In the genomic region with DNA sequence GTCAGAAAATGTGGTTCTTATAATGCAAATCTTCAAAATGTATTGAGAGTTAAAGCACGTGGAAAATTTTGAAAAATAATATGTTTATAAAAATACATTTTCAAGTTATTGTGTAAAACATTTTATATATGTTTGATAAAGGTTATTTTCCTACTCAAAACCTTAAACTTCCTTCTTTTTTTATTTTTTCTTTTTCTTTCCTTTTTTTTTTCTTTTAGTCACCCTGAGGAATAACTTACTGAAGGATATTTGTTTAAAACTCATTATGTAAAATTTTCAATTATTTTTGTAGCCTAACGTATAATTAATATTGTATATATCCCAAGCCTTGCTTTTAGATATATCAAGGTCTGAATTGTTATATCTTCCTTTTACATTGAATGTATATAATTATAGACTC, we compare ENCODE assay signal across 27 cellular contexts.
"Had no signal": no experiment of that assay in that cellular context is flagged by ENCODE, and none has a peak within 500 bp of the region (broad histone marks: within the 10 kb centered on the region; RNA-seq: fewer than 3 reads in every experiment).

No MANE protein-coding gene starts in this region.

- H3K4me3 ChIP-seq: colonic mucosa, esophagus muscularis mucosa, lower lobe of right lung, psoas muscle, skin epidermis, thyroid gland, upper lobe of left lung had no signal

- H3K36me3 Mint-ChIP-seq: immature natural killer cell; naive thymus-derived CD8-positive, alpha-beta T cell had no signal

- H3K27ac Mint-ChIP-seq: dendritic cell treated with granulocyte-macrophage colony-stimulating factor and Interleukin-4, amounts not matched to agents 40 ng/mL and 50 ng/mL, for 4 days; endodermal cell; immature natural killer cell; naive thymus-derived CD8-positive, alpha-beta T cell; nephron progenitor cell; stimulated activated naive CD8-positive, alpha-beta T cell treated with anti-CD3 and anti-CD28 coated beads, Interleukin-15, amount 100 ng/mL, for 72 hours had no signal

- H3K4me1 ChIP-seq: colonic mucosa, esophagus muscularis mucosa, foreskin keratinocyte, lower lobe of right lung, psoas muscle, thyroid gland, upper lobe of left lung had no signal

- H3K4me1 Mint-ChIP-seq: endodermal cell; immature natural killer cell; naive thymus-derived CD8-positive, alpha-beta T cell; nephron progenitor cell; stimulated activated naive CD8-positive, alpha-beta T cell treated with anti-CD3 and anti-CD28 coated beads, Interleukin-15, amount 100 ng/mL, for 72 hours had no signal

- DNase-seq: colonic mucosa; effector CD8-positive, alpha-beta T cell; endodermal cell; foreskin keratinocyte; hypothalamus; immature natural killer cell; islet precursor cell; left ventricle myocardium superior; lower lobe of right lung; naive thymus-derived CD8-positive, alpha-beta T cell; nephron progenitor cell; nucleus accumbens; posterior cingulate gyrus; psoas muscle; right cardiac atrium; stimulated activated CD4-positive, alpha-beta T cell treated with anti-CD3 and anti-CD28 coated beads, Interleukin-1b, Interleukin-23, amount 100 ng/mL, for 48 hours; stimulated activated CD4-positive, alpha-beta T cell treated with anti-CD3 and anti-CD28 coated beads, Interleukin-4, amount 100 ng/mL, for 1 hour; stimulated activated CD8-positive, alpha-beta memory T cell treated with anti-CD3 and anti-CD28 coated beads, Interleukin-4, amount 100 ng/mL, for 48 hours; stimulated activated naive CD4-positive, alpha-beta T cell; stimulated activated naive CD8-positive, alpha-beta T cell treated with anti-CD3 and anti-CD28 coated beads, Interleukin-15, amount 100 ng/mL, for 72 hours; thyroid gland had no signal

- FAIRE-seq: endothelial cell of umbilical vein, urothelium cell line had no signal

- H3K4me3 Mint-ChIP-seq: dendritic cell treated with granulocyte-macrophage colony-stimulating factor and Interleukin-4, amounts not matched to agents 40 ng/mL and 50 ng/mL, for 4 days; endodermal cell; nephron progenitor cell; stimulated activated naive CD8-positive, alpha-beta T cell treated with anti-CD3 and anti-CD28 coated beads, Interleukin-15, amount 100 ng/mL, for 72 hours had no signal

- H3K27me3 ChIP-seq: colonic mucosa, esophagus muscularis mucosa, foreskin keratinocyte, thyroid gland, upper lobe of left lung had no signal

- H3K9me3 Mint-ChIP-seq: endodermal cell; naive thymus-derived CD8-positive, alpha-beta T cell; nephron progenitor cell; stimulated activated naive CD8-positive, alpha-beta T cell treated with anti-CD3 and anti-CD28 coated beads, Interleukin-15, amount 100 ng/mL, for 72 hours had no signal

- H3K36me3 ChIP-seq: colonic mucosa, esophagus muscularis mucosa, lower lobe of right lung, thyroid gland, upper lobe of left lung had no signal

- H3K9me3 ChIP-seq: colonic mucosa, esophagus muscularis mucosa, lower lobe of right lung, psoas muscle, thyroid gland, upper lobe of left lung had no signal

- ATAC-seq: foreskin keratinocyte; left ventricle myocardium superior; lower lobe of right lung; naive thymus-derived CD8-positive, alpha-beta T cell; psoas muscle; right cardiac atrium; stimulated activated naive CD8-positive, alpha-beta T cell treated with anti-CD3 and anti-CD28 coated beads, Interleukin-15, amount 100 ng/mL, for 72 hours had no signal

- H3K27me3 Mint-ChIP-seq: dendritic cell treated with granulocyte-macrophage colony-stimulating factor and Interleukin-4, amounts not matched to agents 40 ng/mL and 50 ng/mL, for 4 days; stimulated activated naive CD8-positive, alpha-beta T cell treated with anti-CD3 and anti-CD28 coated beads, Interleukin-15, amount 100 ng/mL, for 72 hours had no signal
